Comparison of ENCODE assay signal across 17 cellular contexts in the genomic region with DNA sequence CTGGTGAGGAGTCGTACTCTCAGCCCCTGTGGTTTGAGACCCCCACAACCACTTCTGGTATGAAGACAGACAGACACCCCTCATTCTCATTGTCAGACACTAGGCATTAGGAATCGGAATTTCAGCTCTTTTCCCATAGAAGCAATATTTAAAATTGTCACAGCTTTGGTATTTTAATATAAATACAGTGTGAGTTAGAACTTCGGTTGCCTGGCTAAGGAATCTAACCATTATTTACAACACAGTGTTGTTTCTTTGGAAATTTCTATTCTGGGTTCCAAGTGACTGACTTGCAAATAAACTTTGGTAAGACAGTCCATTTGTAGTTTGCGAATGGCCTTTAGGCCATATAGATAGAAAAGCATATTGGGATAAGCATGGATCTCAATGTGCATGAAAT.
DNase-seq lines count a peak whose midpoint lies in the region; ATAC-seq, FAIRE-seq and TF ChIP-seq lines count a peak whose summit lies in the region.
"Had no signal": no experiment of that assay in that cellular context is flagged by ENCODE, and none has a peak within 500 bp of the region (broad histone marks: within the 10 kb centered on the region; RNA-seq: fewer than 3 reads in every experiment).

No MANE protein-coding gene starts in this region.

- H3K9me3 Mint-ChIP-seq in CD8-positive, alpha-beta memory T cell = peaks cover 0 to 2% (median 0%) of the 10 kb centered on the region in 5 donors
- H3K9me3 Mint-ChIP-seq: HFFc6 had no signal

- no peaks in the 10 kb centered on the region; the same call in 1 of the 2 replicates for H3K23me2 ChIP-seq in H1 (ENCODE audit: low read depth, low read length)

- no peak for TF ChIP-seq RAD21 in H1 (IDR thresholded peaks at IDR 0.05 in 1 of 2, conservative IDR thresholded peaks at IDR 0.05 in 1 of 2; ENCODE audit: low read depth in 2 of 2, low read length in 2 of 2)

- H2BK120ac ChIP-seq in H1 (replicated peaks; ENCODE audit: low read depth, low read length) = no peak overlapping the region
- H2BK120ac ChIP-seq in mesenchymal stem cell (ENCODE audit: low read depth, low read length) = no peak overlapping the region

- H3K27me3 ChIP-seq in SJSA1 (replicated peaks) (no peaks in the 10 kb centered on the region), H1 (replicated peaks in 1 of 4; ENCODE audit: control insufficient read depth in 3 of 4, extremely low read depth in 1 of 4, insufficient read depth in 3 of 4, low read length in 3 of 4) (no peaks in the 10 kb centered on the region), mesenchymal stem cell (ENCODE audit: control insufficient read depth in 1 of 2, insufficient read depth in 1 of 2, low read length in 2 of 2) (no peaks in the 10 kb centered on the region)
- H3K27me3 ChIP-seq in CD8-positive, alpha-beta memory T cell (ENCODE audit: insufficient read depth, low read length, poor library complexity, severe bottlenecking) = no peaks in the 10 kb centered on the region
- H3K27me3 ChIP-seq: BLaER1 had no signal

- peak; percentile 29 for DNase-seq in Caki2 (ENCODE audit: low read depth)
- DNase-seq in SJSA1 (ENCODE audit: low read depth in 1 of 2, low spot score in 2 of 2) = peak in 1 of 2 experiments; percentile 76
- DNase-seq in H1 (ENCODE audit: low read depth in 1 of 2, low spot score in 2 of 2) = no peak
- DNase-seq in mesenchymal stem cell = peak; percentile 46
- DNase-seq in CD8-positive, alpha-beta memory T cell = no peak
- no peak for DNase-seq in posterior cingulate gyrus
- DNase-seq: AML-193, Calu3, DMS 273 treated with DMSO at 0.1 percent for 48 hours, GOT3, HCEC 1CT, HFFc6 had no signal

- H3K27ac Mint-ChIP-seq in CD8-positive, alpha-beta memory T cell = no peak overlapping the region
- H3K27ac Mint-ChIP-seq: HFFc6 had no signal

- no peak overlapping the region for H3K4me3 Mint-ChIP-seq in CD8-positive, alpha-beta memory T cell
- H3K4me3 Mint-ChIP-seq: HFFc6 had no signal

- H4K5ac ChIP-seq in H1 (ENCODE audit: insufficient read length, low read depth, low read length) = no peak overlapping the region

- no peak for TF ChIP-seq CTCF in H1 (IDR thresholded peaks at IDR 0.05; ENCODE audit: control extremely low read depth in 1 of 3, insufficient read depth in 1 of 3, low read depth in 1 of 3, low read length in 3 of 3)

- TF ChIP-seq EP300 in H1 (IDR thresholded peaks at IDR 0.05; ENCODE audit: borderline replicate concordance in 1 of 2, low read depth in 2 of 2, low read length in 2 of 2) = no peak

- no peaks in the 10 kb centered on the region for H4K20me1 ChIP-seq in H1 (replicated peaks in 1 of 2; ENCODE audit: control insufficient read depth in 1 of 2, insufficient read depth in 2 of 2, low read length in 2 of 2)
- H4K20me1 ChIP-seq: BLaER1 had no signal

- H3K79me1 ChIP-seq in H1 (ENCODE audit: low read depth, low read length) (no peaks in the 10 kb centered on the region), mesenchymal stem cell (replicated peaks; ENCODE audit: low read length, poor library complexity, severe bottlenecking) (no peaks in the 10 kb centered on the region)

- H2BK15ac ChIP-seq in H1 (ENCODE audit: low read length) (no peak overlapping the region), mesenchymal stem cell (ENCODE audit: low read depth, poor library complexity, severe bottlenecking) (no peak overlapping the region)

- peak overlapping the region; percentile 27; the same call in 1 of the 2 replicates for H2BK12ac ChIP-seq in H1 (ENCODE audit: low read depth, low read length)
- H2BK12ac ChIP-seq in mesenchymal stem cell (ENCODE audit: low read length in 2 of 2) = no peak overlapping the region

- TF ChIP-seq POLR2A in H1 (IDR thresholded peaks at IDR 0.05; ENCODE audit: control extremely low read depth in 1 of 2, low read depth in 2 of 2, low read length in 2 of 2) = no peak

- H3K4me3 ChIP-seq in SJSA1 (no peak overlapping the region), H1 (ENCODE audit: extremely low read depth in 1 of 4, insufficient read depth in 2 of 4, low read depth in 3 of 4, low read length in 4 of 4) (no peak overlapping the region), mesenchymal stem cell (ENCODE audit: insufficient read depth in 1 of 2, low read depth in 1 of 2, low read length in 2 of 2) (no peak overlapping the region)
- H3K4me3 ChIP-seq in CD8-positive, alpha-beta memory T cell (ENCODE audit: low read length) = no peak overlapping the region
- H3K4me3 ChIP-seq: BLaER1, GM12878 had no signal

- 92% methylated on average over 4 of the region's 4 CpGs; no CpG with 5 or more reads in 1 of the 2 experiments for WGBS in H1 (ENCODE audit: extremely low coverage in 1 of 2, insufficient coverage in 1 of 2, insufficient read length in 1 of 2, insufficient replicate concordance in 2 of 2, low coverage in 1 of 2, low lambda C conversion rate in 2 of 2, missing lambda C conversion rate in 1 of 2), 2 experiments
- 73% methylated on average over 3 of the region's 4 CpGs for WGBS in mesenchymal stem cell

- no peaks in the 10 kb centered on the region for H3K4me1 Mint-ChIP-seq in CD8-positive, alpha-beta memory T cell

- H3K4ac ChIP-seq in H1 (replicated peaks; ENCODE audit: insufficient read length, low read depth, low read length) (no peak overlapping the region), mesenchymal stem cell (ENCODE audit: low read depth in 1 of 2, low read length in 2 of 2) (no peak overlapping the region)

- H3K56ac ChIP-seq in H1 (replicated peaks; ENCODE audit: insufficient read length, low read depth, low read length) = no peak overlapping the region

- peaks cover 0 to 1% of the 10 kb centered on the region in 2 donors for H3K27me3 Mint-ChIP-seq in CD8-positive, alpha-beta memory T cell

- H4K91ac ChIP-seq in H1 (replicated peaks; ENCODE audit: insufficient read length, low read length) (no peak overlapping the region), mesenchymal stem cell (ENCODE audit: low read length) (no peak overlapping the region)

- intact Hi-C loops in posterior cingulate gyrus (cut with DNase I) = no loop called here

- H3K9ac ChIP-seq in H1 (replicated peaks in 1 of 4; ENCODE audit: extremely low read depth in 1 of 4, low read depth in 3 of 4, low read length in 3 of 4) (no peak overlapping the region), mesenchymal stem cell (ENCODE audit: low read length) (no peak overlapping the region)
- H3K9ac ChIP-seq: BLaER1 had no signal

- H3K23ac ChIP-seq in H1 (ENCODE audit: insufficient read length) (no peak overlapping the region), mesenchymal stem cell (ENCODE audit: low read length in 2 of 2) (no peak overlapping the region)

- H2AK5ac ChIP-seq in H1 (ENCODE audit: low read depth, low read length) (no peak overlapping the region), mesenchymal stem cell (ENCODE audit: low read length, severe bottlenecking) (no peak overlapping the region)

- H2AFZ ChIP-seq in H1 (ENCODE audit: low read length) (no peak overlapping the region), mesenchymal stem cell (ENCODE audit: low read depth, low read length) (no peak overlapping the region)

- no peak overlapping the region for H2BK20ac ChIP-seq in H1 (ENCODE audit: low read length)

- H3K79me2 ChIP-seq in H1 (ENCODE audit: control insufficient read depth in 1 of 2, insufficient read depth in 2 of 2, low read length in 2 of 2) = no peaks in the 10 kb centered on the region

- H3K18ac ChIP-seq in H1 (ENCODE audit: extremely low read depth, low read length) (no peak overlapping the region), mesenchymal stem cell (ENCODE audit: low read depth in 1 of 2, low read length in 2 of 2) (peak overlapping the region in 1 of 2 experiments; percentile 49)

- no peaks in the 10 kb centered on the region for H3K36me3 Mint-ChIP-seq in CD8-positive, alpha-beta memory T cell

- peaks cover 20% of the 10 kb centered on the region for H3K4me1 ChIP-seq in SJSA1 (replicated peaks)
- H3K4me1 ChIP-seq in H1 (replicated peaks in 1 of 4; ENCODE audit: control insufficient read depth in 3 of 4, insufficient read depth in 4 of 4, low read length in 3 of 4) = peaks cover 0 to 2% (median 0%) of the 10 kb centered on the region in 4 experiments; a peak in 2 of 7 replicates
- no peaks in the 10 kb centered on the region for H3K4me1 ChIP-seq in mesenchymal stem cell (ENCODE audit: control insufficient read depth, insufficient read depth, low read depth, low read length)
- no peaks in the 10 kb centered on the region for H3K4me1 ChIP-seq in CD8-positive, alpha-beta memory T cell (ENCODE audit: insufficient read depth, low read length)
- H3K4me1 ChIP-seq: BLaER1 had no signal

- CTCF ChIA-PET in H1 (lab: Charles Lee; ENCODE audit: partially characterized antibody) = no interaction called here
- CTCF ChIA-PET in CD8-positive, alpha-beta memory T cell (lab: Charles Lee) = no interaction called here

- H2BK5ac ChIP-seq in H1 (ENCODE audit: low read depth, low read length) = no peak overlapping the region
- H2BK5ac ChIP-seq in mesenchymal stem cell (ENCODE audit: low read depth, low read length, poor library complexity, severe bottlenecking) = no peak overlapping the region

- FAIRE-seq in H1 (lab: Jason Lieb, UNC) = no peak
- FAIRE-seq: A204.1, GM12878, GM18507 had no signal

- in situ Hi-C loops in Caki2 (cut with HindIII; ENCODE audit: low pct_unique_long_range_greater_than_20kb, low sequenced_read_pairs) = no loop called here

- H3K27ac ChIP-seq in SJSA1 (peak overlapping the region; percentile 80), H1 (ENCODE audit: low read depth, low read length) (no peak overlapping the region), mesenchymal stem cell (ENCODE audit: low read length, poor library complexity, severe bottlenecking) (no peak overlapping the region)
- H3K27ac ChIP-seq in CD8-positive, alpha-beta memory T cell (ENCODE audit: low read depth, low read length) = no peak overlapping the region
- H3K27ac ChIP-seq: BLaER1 had no signal

- H3K36me3 ChIP-seq in SJSA1 (no peaks in the 10 kb centered on the region), H1 (ENCODE audit: control insufficient read depth in 2 of 4, insufficient read depth in 4 of 4, low read length in 3 of 4) (no peaks in the 10 kb centered on the region), mesenchymal stem cell (ENCODE audit: control insufficient read depth in 1 of 2, insufficient read depth in 2 of 2, low read depth in 1 of 2, low read length in 2 of 2) (no peaks in the 10 kb centered on the region)
- H3K36me3 ChIP-seq in CD8-positive, alpha-beta memory T cell (ENCODE audit: insufficient read depth, low read length) = no peaks in the 10 kb centered on the region
- H3K36me3 ChIP-seq: BLaER1 had no signal

- H3K4me2 ChIP-seq in H1 (ENCODE audit: insufficient read depth in 1 of 2, low read depth in 2 of 2, low read length in 2 of 2) (no peak overlapping the region), mesenchymal stem cell (ENCODE audit: low read length, poor library complexity, severe bottlenecking) (no peak overlapping the region)
- H3K4me2 ChIP-seq: BLaER1 had no signal

- no peaks in the 10 kb centered on the region; the same call in 1 of the 2 replicates for H3K9me3 ChIP-seq in SJSA1 (replicated peaks)
- no peaks in the 10 kb centered on the region for H3K9me3 ChIP-seq in H1 (ENCODE audit: insufficient read depth in 2 of 2, low read depth in 1 of 2, low read length in 1 of 2)
- peaks cover 7% of the 10 kb centered on the region for H3K9me3 ChIP-seq in mesenchymal stem cell (ENCODE audit: control insufficient read depth, low read length)
- H3K9me3 ChIP-seq in CD8-positive, alpha-beta memory T cell (ENCODE audit: low read length) = no peaks in the 10 kb centered on the region
- H3K9me3 ChIP-seq: BLaER1 had no signal

- ATAC-seq in esophagus mucosa = no peak
- ATAC-seq: GM12878 had no signal

- POLR2A ChIA-PET in H1 (lab: Charles Lee; ENCODE audit: partially characterized antibody) = no interaction called here
- POLR2A ChIA-PET in CD8-positive, alpha-beta memory T cell (lab: Charles Lee) = no interaction called here

- H3K14ac ChIP-seq in H1 (ENCODE audit: insufficient read length) (no peak overlapping the region), mesenchymal stem cell (ENCODE audit: low read length in 2 of 2) (no peak overlapping the region)

- H4K8ac ChIP-seq in H1 (ENCODE audit: extremely low read depth, insufficient read depth, low read length) (no peak overlapping the region), mesenchymal stem cell (ENCODE audit: low read length) (no peak overlapping the region)

Comparison
In these comparisons a context has a peak if more than half of its experiments do, and no peak if none do; other contexts are left out.
1. DNase-seq: peak in Caki2 (single experiment) and mesenchymal stem cell (single experiment); none in H1 (0 of 2), CD8-positive, alpha-beta memory T cell (0 of 5) and posterior cingulate gyrus (0 of 10).